8 cellular contexts compared by ENCODE assay signal in the genomic region with DNA sequence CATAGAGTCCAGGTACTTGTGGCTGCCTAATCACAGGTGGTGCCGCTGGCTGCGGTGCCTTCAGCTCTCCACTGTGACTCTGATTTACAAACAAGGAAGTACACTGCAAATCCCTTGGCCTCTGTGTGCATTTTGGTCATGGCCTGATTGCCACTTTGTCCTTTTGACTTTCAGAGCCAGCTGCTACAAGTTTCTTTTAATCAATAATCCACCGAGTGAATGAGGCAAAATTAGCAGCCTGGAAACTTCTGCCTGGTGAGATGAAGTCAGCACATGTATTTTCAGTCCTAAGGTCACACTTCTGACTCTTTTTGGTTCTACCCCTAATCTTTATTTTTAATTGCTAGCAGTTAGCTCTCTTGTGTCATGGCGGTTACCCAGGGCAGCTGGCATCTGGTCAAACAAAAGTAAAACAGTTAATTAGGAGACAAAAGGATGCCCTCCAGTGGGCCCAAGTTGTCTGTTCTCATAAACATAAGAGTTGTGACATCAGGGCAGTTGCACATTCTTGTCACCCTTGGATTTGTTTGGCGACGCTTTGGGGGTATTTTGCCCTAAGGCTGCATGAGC.
DNase-seq lines count a peak whose midpoint lies in the region; ATAC-seq and TF ChIP-seq lines count a peak whose summit lies in the region.

No MANE protein-coding gene starts in this region.

- no peak for TF ChIP-seq CTCF in GM13977 (IDR thresholded peaks at IDR 0.05; ENCODE audit: extremely low read depth, insufficient read depth, missing control alignments)

- in situ Hi-C loops in GM13977 (cut with MboI; ENCODE audit: low pct_unique_long_range_greater_than_20kb, low sequenced_read_pairs, unreplicated experiment): no loop called here

- ATAC-seq in HG02623 (IDR thresholded peaks at IDR 0.05; ENCODE audit: unreplicated experiment): peak; percentile 52
- no peak for ATAC-seq in HG02571 (IDR thresholded peaks at IDR 0.05; ENCODE audit: unreplicated experiment)
- no peak for ATAC-seq in HG03097 (IDR thresholded peaks at IDR 0.05; ENCODE audit: low FRiP score, unreplicated experiment)

- DNase-seq in GM13977 (ENCODE audit: low spot score) (peak; percentile 21), NCI-H524 treated with DMSO at 0.1 percent for 48 hours (lab: John Stamatoyannopoulos, UW) (peak; percentile 8), glomerular visceral epithelial cell (ENCODE audit: extremely low spot score) (peak; percentile 7), COLO829 (ENCODE audit: low spot score) (no peak)
- no peak for DNase-seq in stimulated activated CD4-positive, alpha-beta T cell treated with anti-CD3 and anti-CD28 coated beads, Interleukin-4, amount 100 ng/mL, for 4 hours

Comparison
In these comparisons a context has a peak if more than half of its experiments do, and no peak if none do; other contexts are left out.
1. DNase-seq: peak in GM13977 (single experiment), NCI-H524 treated with DMSO at 0.1 percent for 48 hours (single experiment) and glomerular visceral epithelial cell (single experiment); none in COLO829 (single experiment) and stimulated activated CD4-positive, alpha-beta T cell treated with anti-CD3 and anti-CD28 coated beads, Interleukin-4, amount 100 ng/mL, for 4 hours (0 of 2).